10 cellular contexts compared by ENCODE assay signal in the genomic region with DNA sequence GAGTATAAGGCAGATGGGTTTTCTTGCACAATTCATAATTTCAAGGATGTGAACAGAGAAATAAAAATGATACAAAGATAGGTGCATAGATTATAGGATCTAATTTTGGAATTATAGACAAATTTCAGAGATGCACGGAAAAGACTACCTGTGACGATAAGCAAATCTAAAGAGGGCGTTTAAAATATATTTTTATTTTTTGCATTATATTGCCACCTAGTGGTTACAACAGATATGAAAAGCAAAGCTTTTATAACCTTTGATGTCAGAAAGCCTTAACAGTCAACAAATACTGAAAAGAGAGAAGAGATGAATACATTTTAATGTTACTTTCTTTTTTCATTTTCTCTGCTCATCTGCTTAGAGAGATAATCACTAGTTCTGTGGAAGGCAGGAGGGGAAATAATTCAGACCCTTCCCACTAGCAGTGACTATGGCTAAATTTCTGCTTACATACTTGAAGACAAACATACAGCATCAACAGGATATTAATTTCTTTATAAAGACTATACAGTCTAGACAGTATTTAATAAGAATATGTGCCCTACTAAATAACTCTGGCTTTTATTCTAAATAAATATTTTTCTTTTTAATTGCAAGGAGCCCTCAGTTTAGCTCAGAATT. TPM values are rescaled to one million over a fixed set of nuclear protein-coding genes. Genes with fewer than 3 reads are reported as not detected.
DNase-seq lines count a peak whose midpoint lies in the region; ATAC-seq and TF ChIP-seq lines count a peak whose summit lies in the region.
"Had no signal": no experiment of that assay in that cellular context is flagged by ENCODE, and none has a peak within 500 bp of the region (broad histone marks: within the 10 kb centered on the region; RNA-seq: fewer than 3 reads in every experiment).

No MANE protein-coding gene starts in this region.

- ATAC-seq in HG02623 (IDR thresholded peaks at IDR 0.05; ENCODE audit: unreplicated experiment) = peak; percentile 57
- ATAC-seq in left lung = peak; percentile 32

- no peaks in the 10 kb centered on the region for H3K9me3 ChIP-seq in left lung

- peak; percentile 52 to 67 for TF ChIP-seq CTCF in left lung (IDR thresholded peaks at IDR 0.05)

- H3K27ac Mint-ChIP-seq in activated T-cell treated with anti-CD3 and anti-CD28 coated beads, Interleukin-2, amount 50 U/mL, for 24 hours = no peak overlapping the region
- H3K27ac Mint-ChIP-seq: activated naive CD4-positive, alpha-beta T cell treated with anti-CD3 and anti-CD28 coated beads, Interleukin-2, amount 50 U/mL, for 24 hours; CD8-positive, alpha-beta memory T cell had no signal

- intact Hi-C loops in left lung (cut with DNase I) = no loop called here

- H3K27me3 Mint-ChIP-seq in activated T-cell treated with anti-CD3 and anti-CD28 coated beads, Interleukin-2, amount 50 U/mL, for 24 hours = no peaks in the 10 kb centered on the region
- H3K27me3 Mint-ChIP-seq: activated naive CD4-positive, alpha-beta T cell treated with anti-CD3 and anti-CD28 coated beads, Interleukin-2, amount 50 U/mL, for 24 hours; CD8-positive, alpha-beta memory T cell had no signal

- H3K4me1 Mint-ChIP-seq in activated T-cell treated with anti-CD3 and anti-CD28 coated beads, Interleukin-2, amount 50 U/mL, for 24 hours (ENCODE audit: low read depth) = no peaks in the 10 kb centered on the region
- H3K4me1 Mint-ChIP-seq: activated naive CD4-positive, alpha-beta T cell treated with anti-CD3 and anti-CD28 coated beads, Interleukin-2, amount 50 U/mL, for 24 hours; CD8-positive, alpha-beta memory T cell had no signal

- no peaks in the 10 kb centered on the region for H3K9me3 Mint-ChIP-seq in activated T-cell treated with anti-CD3 and anti-CD28 coated beads, Interleukin-2, amount 50 U/mL, for 24 hours
- H3K9me3 Mint-ChIP-seq: activated naive CD4-positive, alpha-beta T cell treated with anti-CD3 and anti-CD28 coated beads, Interleukin-2, amount 50 U/mL, for 24 hours had no signal

- H3K27me3 ChIP-seq in left lung = no peaks in the 10 kb centered on the region

- H3K27ac ChIP-seq in left lung = no peak overlapping the region

- H3K4me3 ChIP-seq in left lung = no peak overlapping the region

- no peaks in the 10 kb centered on the region for H3K4me1 ChIP-seq in left lung

- no peaks in the 10 kb centered on the region for H3K36me3 ChIP-seq in left lung

- DNase-seq in NCI-H510A treated with DMSO at 0.1 percent for 48 hours (lab: John Stamatoyannopoulos, UW) (peak; percentile 79), NCI-H510A (lab: John Stamatoyannopoulos, UW) (no peak), NCI-H1694 (lab: John Stamatoyannopoulos, UW) (peak; percentile 15), amniotic epithelial cell (ENCODE audit: low read depth) (peak; percentile 22), left lung (no peak)
- DNase-seq in activated CD4-positive, CD25-positive, alpha-beta regulatory T cell treated with anti-CD3 and anti-CD28 coated beads, Interleukin-2, amount 50 U/mL, for 72 hours = no peak
- DNase-seq in activated T-cell treated with anti-CD3 and anti-CD28 coated beads, Interleukin-2, amount 50 U/mL, for 24 hours = no peak

- H3K4me3 Mint-ChIP-seq in activated T-cell treated with anti-CD3 and anti-CD28 coated beads, Interleukin-2, amount 50 U/mL, for 24 hours = no peak overlapping the region
- H3K4me3 Mint-ChIP-seq: activated naive CD4-positive, alpha-beta T cell treated with anti-CD3 and anti-CD28 coated beads, Interleukin-2, amount 50 U/mL, for 24 hours; CD8-positive, alpha-beta memory T cell had no signal

- no peaks in the 10 kb centered on the region for H3K36me3 Mint-ChIP-seq in activated T-cell treated with anti-CD3 and anti-CD28 coated beads, Interleukin-2, amount 50 U/mL, for 24 hours (ENCODE audit: low read depth)
- H3K36me3 Mint-ChIP-seq: activated naive CD4-positive, alpha-beta T cell treated with anti-CD3 and anti-CD28 coated beads, Interleukin-2, amount 50 U/mL, for 24 hours; CD8-positive, alpha-beta memory T cell had no signal

RNA-seq across cellular contexts. Expression of a gene that starts 46.3 kb away (rescaled TPM):
- 1 to 10 TPM in 1 of 2 donors, under 1 TPM in 1; 0.47 to 5.4 TPM for total RNA-seq in left lung
- total RNA-seq: CD8-positive, alpha-beta memory T cell had no signal

Comparison
In these comparisons a context has a peak if more than half of its experiments do, and no peak if none do; other contexts are left out.
1. DNase-seq: peak in NCI-H510A treated with DMSO at 0.1 percent for 48 hours (single experiment), NCI-H1694 (single experiment) and amniotic epithelial cell (single experiment); none in NCI-H510A (single experiment), left lung (0 of 2), activated CD4-positive, CD25-positive, alpha-beta regulatory T cell treated with anti-CD3 and anti-CD28 coated beads, Interleukin-2, amount 50 U/mL, for 72 hours (single experiment) and activated T-cell treated with anti-CD3 and anti-CD28 coated beads, Interleukin-2, amount 50 U/mL, for 24 hours (single experiment).